Comparison of ENCODE assay signal across 13 cellular contexts in the genomic region with DNA sequence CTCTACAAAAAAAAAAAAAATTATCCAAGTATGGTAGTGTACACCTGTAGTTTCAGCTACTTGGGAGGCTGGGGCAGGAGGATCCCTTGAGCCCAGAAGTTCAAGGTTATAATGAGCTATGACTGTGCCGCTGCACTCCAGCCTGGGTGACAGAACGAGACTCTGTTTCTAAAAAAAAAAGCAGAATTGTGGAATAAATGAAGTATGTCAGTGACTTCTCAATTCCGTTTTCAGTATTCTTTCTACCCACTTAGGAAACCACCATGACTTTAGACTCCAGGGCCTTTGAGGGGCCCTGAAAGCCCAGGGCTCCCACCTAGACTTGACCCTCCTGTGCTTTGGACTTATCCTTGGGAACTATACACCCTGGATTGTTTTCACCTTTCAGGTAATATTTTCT. TPM values are rescaled to one million over a fixed set of nuclear protein-coding genes. Genes with fewer than 3 reads are reported as not detected.
DNase-seq lines count a peak whose midpoint lies in the region; ATAC-seq and TF ChIP-seq lines count a peak whose summit lies in the region.
"Had no signal": no experiment of that assay in that cellular context is flagged by ENCODE, and none has a peak within 500 bp of the region (broad histone marks: within the 10 kb centered on the region; RNA-seq: fewer than 3 reads in every experiment).

No MANE protein-coding gene starts in this region.

- no peak for DNase-seq in activated CD4-positive, alpha-beta T cell treated with anti-CD3 and anti-CD28 coated beads, Interleukin-2, amount 10 ng/mL, durations not matched to agents 7 days and 5 days
- DNase-seq in activated CD4-positive, alpha-beta T cell treated with anti-CD3 and anti-CD28 coated beads for 1 hour, result no peak
- no peak for DNase-seq in WTC11 (ENCODE audit: low spot score)
- no peak for DNase-seq in NCI-H1417 treated with DMSO at 0.1 percent for 48 hours (lab: John Stamatoyannopoulos, UW)
- DNase-seq in coronary artery (ENCODE audit: low spot score), result no peak
- DNase-seq: activated CD8-positive, alpha-beta memory T cell treated with anti-CD3 and anti-CD28 coated beads for 24 hours; activated naive CD8-positive, alpha-beta T cell treated with anti-CD3 and anti-CD28 coated beads, Interleukin-2, amount 50 U/mL, for 24 hours; NCI-H1694 had no signal

- no peak overlapping the region for H3K27ac ChIP-seq in coronary artery

- peak overlapping the region; percentile 36 for H3K27ac Mint-ChIP-seq in activated CD4-positive, alpha-beta T cell treated with anti-CD3 and anti-CD28 coated beads, Interleukin-2, amount 10 ng/mL, durations not matched to agents 7 days and 5 days
- H3K27ac Mint-ChIP-seq in WTC11, result no peak overlapping the region
- H3K27ac Mint-ChIP-seq: activated naive CD8-positive, alpha-beta T cell treated with anti-CD3 and anti-CD28 coated beads, Interleukin-2, amount 50 U/mL, for 24 hours; nephron had no signal

- no peaks in the 10 kb centered on the region for H3K27me3 Mint-ChIP-seq in activated CD4-positive, alpha-beta T cell treated with anti-CD3 and anti-CD28 coated beads, Interleukin-2, amount 10 ng/mL, durations not matched to agents 7 days and 5 days
- H3K27me3 Mint-ChIP-seq in WTC11 (ENCODE audit: low read depth), result no peaks in the 10 kb centered on the region; the same call in 1 of the 2 replicates
- H3K27me3 Mint-ChIP-seq: activated naive CD8-positive, alpha-beta T cell treated with anti-CD3 and anti-CD28 coated beads, Interleukin-2, amount 50 U/mL, for 24 hours had no signal

- peaks cover 46% of the 10 kb centered on the region for H3K4me1 Mint-ChIP-seq in activated CD4-positive, alpha-beta T cell treated with anti-CD3 and anti-CD28 coated beads, Interleukin-2, amount 10 ng/mL, durations not matched to agents 7 days and 5 days
- no peaks in the 10 kb centered on the region for H3K4me1 Mint-ChIP-seq in WTC11
- H3K4me1 Mint-ChIP-seq: nephron had no signal

- H3K36me3 Mint-ChIP-seq in activated CD4-positive, alpha-beta T cell treated with anti-CD3 and anti-CD28 coated beads, Interleukin-2, amount 10 ng/mL, durations not matched to agents 7 days and 5 days (ENCODE audit: low read depth), result no peaks in the 10 kb centered on the region
- H3K36me3 Mint-ChIP-seq in WTC11, result no peaks in the 10 kb centered on the region

- no peak overlapping the region for H3K4me3 Mint-ChIP-seq in activated CD4-positive, alpha-beta T cell treated with anti-CD3 and anti-CD28 coated beads, Interleukin-2, amount 10 ng/mL, durations not matched to agents 7 days and 5 days
- no peak overlapping the region for H3K4me3 Mint-ChIP-seq in WTC11
- H3K4me3 Mint-ChIP-seq: activated naive CD8-positive, alpha-beta T cell treated with anti-CD3 and anti-CD28 coated beads, Interleukin-2, amount 50 U/mL, for 24 hours; nephron had no signal

- CTCF ChIA-PET in activated CD4-positive, alpha-beta T cell treated with anti-CD3 and anti-CD28 coated beads, Interleukin-2, amount 10 ng/mL, durations not matched to agents 7 days and 5 days (lab: Charles Lee), result interaction anchor here (0.6 kb wide), 1 partner anchor 144 kb away, joined by 3 read pairs; no protein-coding TSS in a partner anchor
- CTCF ChIA-PET in WTC11 (lab: Charles Lee), result interaction anchor here (0.7 to 2.4 kb wide), 2 partner anchors 10 to 345 kb away, joined by 4 to 8 read pairs; no protein-coding TSS in a partner anchor

- H3K9me3 Mint-ChIP-seq in activated CD4-positive, alpha-beta T cell treated with anti-CD3 and anti-CD28 coated beads, Interleukin-2, amount 10 ng/mL, durations not matched to agents 7 days and 5 days, result no peaks in the 10 kb centered on the region
- H3K9me3 Mint-ChIP-seq in WTC11, result no peaks in the 10 kb centered on the region
- H3K9me3 Mint-ChIP-seq: activated naive CD8-positive, alpha-beta T cell treated with anti-CD3 and anti-CD28 coated beads, Interleukin-2, amount 50 U/mL, for 24 hours; nephron had no signal

- peak; percentile 56 for ATAC-seq in GM21619 (IDR thresholded peaks at IDR 0.05; ENCODE audit: unreplicated experiment)
- ATAC-seq in HG03442 (IDR thresholded peaks at IDR 0.05; ENCODE audit: unreplicated experiment), result peak; percentile 41
- no peak for ATAC-seq in WTC11
- ATAC-seq in GM18520 (IDR thresholded peaks at IDR 0.05; ENCODE audit: unreplicated experiment), result no peak
- ATAC-seq: activated naive CD8-positive, alpha-beta T cell treated with anti-CD3 and anti-CD28 coated beads, Interleukin-2, amount 50 U/mL, for 24 hours had no signal

- TF ChIP-seq CTCF in WTC11 (IDR thresholded peaks at IDR 0.05), result no peak
- TF ChIP-seq CTCF in coronary artery (IDR thresholded peaks at IDR 0.05), result no peak

- no peak overlapping the region for H3K4me3 ChIP-seq in coronary artery
- H3K4me3 ChIP-seq: skin epidermis had no signal

- POLR2A ChIA-PET in activated CD4-positive, alpha-beta T cell treated with anti-CD3 and anti-CD28 coated beads, Interleukin-2, amount 10 ng/mL, durations not matched to agents 7 days and 5 days (lab: Charles Lee), result interaction anchor here (0.6 kb wide), 1 partner anchor 15 kb away, joined by 8 read pairs; no protein-coding TSS in a partner anchor
- POLR2A ChIA-PET in WTC11 (lab: Charles Lee), result no interaction called here

TF ChIP-seq in WTC11, 78 proteins besides CTCF, POLR2A, EP300 and RAD21:
- no peak for TF ChIP-seq FOXK1 (CRISPR knock-in tag; IDR thresholded peaks at IDR 0.05)

RNA-seq across cellular contexts. Expression of gene NUP160, which starts 6.5 kb away (rescaled TPM):
- 10 to 100 TPM; 66.3 to 67.3 TPM for total RNA-seq in activated CD4-positive, alpha-beta T cell treated with anti-CD3 and anti-CD28 coated beads, Interleukin-2, amount 10 ng/mL, durations not matched to agents 7 days and 5 days
- total RNA-seq in WTC11 (2021), result 69.7 to 89.9 TPM (median 73.0 TPM) in 3 replicates

Comparison
In these comparisons a context has a peak if more than half of its experiments do, and no peak if none do; other contexts are left out.
1. ATAC-seq: peak in GM21619 (single experiment) and HG03442 (single experiment); none in WTC11 (single experiment) and GM18520 (single experiment).